Comparison of ENCODE assay signal across 10 cellular contexts in genomic region chr10:5447071-5447470, GRCh38. TPM values are rescaled to one million over a fixed set of nuclear protein-coding genes. Genes with fewer than 3 reads are reported as not detected.
A peak's percentile ranks its signal among the peaks of the same experiment; 100 is the strongest.
DNase-seq lines count a peak whose midpoint lies in the region; ATAC-seq and TF ChIP-seq lines count a peak whose summit lies in the region.
"Had no signal": no experiment of that assay in that cellular context is flagged by ENCODE, and none has a peak within 500 bp of the region (broad histone marks: within the 10 kb centered on the region; RNA-seq: fewer than 3 reads in every experiment).

No MANE protein-coding gene starts in this region.

- TF ChIP-seq CTCF in breast epithelium (IDR thresholded peaks at IDR 0.05) = no peak

- intact Hi-C loops in breast epithelium (cut with DNase I; ENCODE audit: low total_unique reads) = loop anchor here (10.0 kb wide), 1 partner anchor 178 kb away; no protein-coding TSS in a partner anchor

- WGBS in HUES64 = 49% methylated on average over 3 of the region's 3 CpGs
- WGBS in mesodermal cell (ENCODE audit: insufficient coverage in 2 of 2), 2 experiments = 33% methylated on average over 1 of the region's 3 CpGs; no CpG with 5 or more reads in 1 of the 2 experiments

- H3K4me1 ChIP-seq in HUES64 (ENCODE audit: insufficient read depth, low read length) (peaks cover 39% of the 10 kb centered on the region), breast epithelium (no peaks in the 10 kb centered on the region), mesodermal cell (ENCODE audit: control insufficient read depth, insufficient read depth, low read length, poor library complexity, severe bottlenecking) (no peaks in the 10 kb centered on the region)

- ATAC-seq in GM18520 (IDR thresholded peaks at IDR 0.05; ENCODE audit: unreplicated experiment) = no peak

- peak overlapping the region; percentile 68 for H3K4me3 ChIP-seq in HUES64 (ENCODE audit: low read length)
- peak overlapping the region; percentile 43 to 68 (median 57) for H3K4me3 ChIP-seq in breast epithelium
- peak overlapping the region; percentile 43 for H3K4me3 ChIP-seq in mesodermal cell (ENCODE audit: extremely low read depth, insufficient read depth, low read length, poor library complexity, severe bottlenecking)

- no peak overlapping the region for H3K27ac ChIP-seq in HUES64 (ENCODE audit: low read depth, low read length)
- H3K27ac ChIP-seq in breast epithelium = peak overlapping the region; percentile 88 to 91
- no peak overlapping the region for H3K27ac ChIP-seq in mesodermal cell (ENCODE audit: low read depth, low read length, severe bottlenecking)

- H3K9me3 ChIP-seq in HUES64 (ENCODE audit: insufficient read depth, low read depth, low read length) (no peaks in the 10 kb centered on the region), breast epithelium (no peaks in the 10 kb centered on the region), mesodermal cell (ENCODE audit: control insufficient read depth, low read length) (no peaks in the 10 kb centered on the region)

- H3K27me3 ChIP-seq in HUES64 (ENCODE audit: insufficient read depth, low read length) (no peaks in the 10 kb centered on the region), breast epithelium (no peaks in the 10 kb centered on the region)

- peak overlapping the region; percentile 69; the same call in 1 of the 2 replicates for H3K9ac ChIP-seq in HUES64 (ENCODE audit: low read depth, low read length)

- H3K36me3 ChIP-seq in HUES64 (ENCODE audit: insufficient read depth, low read length) (peaks cover 16% of the 10 kb centered on the region), breast epithelium (no peaks in the 10 kb centered on the region), mesodermal cell (ENCODE audit: control insufficient read depth, insufficient read depth, low read length) (peaks cover 12% of the 10 kb centered on the region)

- DNase-seq in A172 (ENCODE audit: low spot score) = peak; percentile 15
- DNase-seq in breast epithelium (ENCODE audit: low spot score in 2 of 2) = no peak
- DNase-seq in NK-92 (lab: John Stamatoyannopoulos, UW; ENCODE audit: unreplicated experiment) = no peak
- no peak for DNase-seq in DMS153 treated with DMSO at 0.1 percent for 48 hours (lab: John Stamatoyannopoulos, UW; ENCODE audit: unreplicated experiment)
- DNase-seq in NCI-H82 (lab: John Stamatoyannopoulos, UW) = no peak

- no peak for TF ChIP-seq POLR2A in breast epithelium (IDR thresholded peaks at IDR 0.05)

RNA-seq across cellular contexts. Expression of gene NET1, which starts 34.7 kb away (rescaled TPM):
- total RNA-seq in A172 (2014; rRNA removed; shearing (Covaris generic)) = 40.8 and 52.1 TPM in 2 replicates
- 41.6 TPM for polyA plus RNA-seq in HUES64 (2013, experiment 1 of 2)
- polyA plus RNA-seq in HUES64 (2013, experiment 2 of 2) = 45.3 TPM
- 100 to 1,000 TPM in 2 of 3 donors, 10 to 100 TPM in 1; 87.2 to 179 (median 145) TPM for total RNA-seq in breast epithelium
- 45.6 TPM for polyA plus RNA-seq in mesodermal cell (2013, experiment 1 of 2)
- polyA plus RNA-seq in mesodermal cell (2013, experiment 2 of 2) = 36.8 TPM

RNA-seq across cellular contexts. Expression of gene TUBAL3, which starts 42.4 kb away (rescaled TPM):
- total RNA-seq in A172 (2014; rRNA removed; shearing (Covaris generic)) = not detected in 2 replicates
- polyA plus RNA-seq in HUES64 (2013, experiment 1 of 2) = not detected
- polyA plus RNA-seq in HUES64 (2013, experiment 2 of 2) = not detected
- 1 to 10 TPM in 2 of 3 donors, not detected in 1; 1.6 to 1.9 TPM for total RNA-seq in breast epithelium
- not detected for polyA plus RNA-seq in mesodermal cell (2013, experiment 1 of 2)
- not detected for polyA plus RNA-seq in mesodermal cell (2013, experiment 2 of 2)

RNA-seq across cellular contexts. Expression of gene CALML5, which starts 52.3 kb away (rescaled TPM):
- total RNA-seq in A172 (2014; rRNA removed; shearing (Covaris generic)) = not detected in 2 replicates
- polyA plus RNA-seq in HUES64 (2013, experiment 1 of 2) = not detected
- not detected for polyA plus RNA-seq in HUES64 (2013, experiment 2 of 2)
- total RNA-seq in breast epithelium = 10 to 100 TPM in 2 of 3 donors, not detected in 1; 31.0 to 31.1 TPM
- not detected for polyA plus RNA-seq in mesodermal cell (2013, experiment 1 of 2)
- polyA plus RNA-seq in mesodermal cell (2013, experiment 2 of 2) = not detected
- total RNA-seq: pulmonary artery endothelial cell, SK-MEL-5 had no signal

Comparison
In these comparisons a context has a peak if more than half of its experiments do, and no peak if none do; other contexts are left out.
1. H3K27ac ChIP-seq: peak in breast epithelium (2 of 2); none in HUES64 (single experiment) and mesodermal cell (single experiment).
2. Peak in every context shown above with its lines, with median percentiles within 50 percentile points of each other: H3K4me3 ChIP-seq.